1 cellular context compared by ENCODE assay signal in the genomic region with DNA sequence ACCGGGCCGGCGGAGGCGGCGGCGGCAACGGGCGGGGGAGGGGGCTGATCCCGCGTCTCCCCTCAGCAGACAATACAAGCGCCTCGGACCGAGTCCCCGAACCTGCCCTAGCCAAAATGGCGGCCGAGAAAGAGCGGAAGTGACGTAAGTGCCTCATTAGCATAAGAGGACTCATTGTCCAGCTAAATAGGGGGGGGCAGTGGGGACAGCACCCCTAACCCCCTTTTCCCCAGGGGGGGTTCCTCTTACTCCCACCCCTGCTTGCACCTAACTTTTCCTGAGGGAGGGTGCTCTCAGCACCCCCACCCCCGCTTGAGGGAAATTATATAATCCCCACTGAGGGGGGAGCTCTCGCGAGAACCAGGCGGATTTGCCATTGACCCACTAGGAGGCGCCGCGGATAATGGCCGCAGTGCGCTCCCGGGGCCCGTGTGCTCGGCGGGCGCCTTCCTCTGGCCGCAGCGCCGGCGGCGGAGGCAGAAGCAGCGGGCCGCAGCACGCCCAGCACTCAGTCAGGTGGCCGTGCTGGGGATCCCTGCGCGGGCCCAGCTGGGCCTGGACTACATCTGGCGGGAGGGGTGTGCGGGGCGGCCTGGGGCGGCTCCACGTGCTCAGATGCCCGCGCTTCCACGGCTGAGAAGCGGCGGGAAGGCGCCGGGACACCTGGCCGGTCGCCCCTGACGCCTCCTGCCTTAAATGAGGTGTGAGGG.
A peak's percentile ranks its signal among the peaks of the same experiment; 100 is the strongest.
TF ChIP-seq lines count a peak whose summit lies in the region.

Gene ADNP, minus strand, starts transcription at position 132 of the 710 bp plus-strand sequence. CDS start 27,441 bp downstream, outside the sequence.

TF ChIP-seq in WTC11, 78 proteins besides CTCF, POLR2A, EP300 and RAD21 (continued from another document and continues in another):
- peak; percentile 96 for TF ChIP-seq ESRRA (CRISPR knock-in tag; IDR thresholded peaks at IDR 0.05; ENCODE audit: borderline replicate concordance)
- peak; percentile 68 for TF ChIP-seq PRDM15 (CRISPR knock-in tag; IDR thresholded peaks at IDR 0.05)
- peak; percentile 93; the same call in 1 of the 2 replicates for TF ChIP-seq TEAD1 (CRISPR knock-in tag; IDR thresholded peaks at IDR 0.05)
- no peak for TF ChIP-seq JAZF1 (CRISPR knock-in tag; IDR thresholded peaks at IDR 0.05)
- TF ChIP-seq OVOL2 (CRISPR knock-in tag; IDR thresholded peaks at IDR 0.05; ENCODE audit: borderline replicate concordance) = no peak; the same call in 1 of the 2 replicates
- no peak for TF ChIP-seq HMGA2 (CRISPR knock-in tag; IDR thresholded peaks at IDR 0.05)
- TF ChIP-seq, protein P1, sequence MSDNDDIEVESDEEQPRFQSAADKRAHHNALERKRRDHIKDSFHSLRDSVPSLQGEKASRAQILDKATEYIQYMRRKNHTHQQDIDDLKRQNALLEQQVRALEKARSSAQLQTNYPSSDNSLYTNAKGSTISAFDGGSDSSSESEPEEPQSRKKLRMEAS (CRISPR knock-in tag; IDR thresholded peaks at IDR 0.05) = peak; percentile 100
- TF ChIP-seq, protein P2, sequence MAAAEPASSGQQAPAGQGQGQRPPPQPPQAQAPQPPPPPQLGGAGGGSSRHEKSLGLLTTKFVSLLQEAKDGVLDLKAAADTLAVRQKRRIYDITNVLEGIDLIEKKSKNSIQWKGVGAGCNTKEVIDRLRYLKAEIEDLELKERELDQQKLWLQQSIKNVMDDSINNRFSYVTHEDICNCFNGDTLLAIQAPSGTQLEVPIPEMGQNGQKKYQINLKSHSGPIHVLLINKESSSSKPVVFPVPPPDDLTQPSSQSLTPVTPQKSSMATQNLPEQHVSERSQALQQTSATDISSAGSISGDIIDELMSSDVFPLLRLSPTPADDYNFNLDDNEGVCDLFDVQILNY (CRISPR knock-in tag; IDR thresholded peaks at IDR 0.05) = peak; percentile 92
- peak; percentile 96 for TF ChIP-seq IRF1 (CRISPR knock-in tag; IDR thresholded peaks at IDR 0.05)
- peak; percentile 91 for TF ChIP-seq RELA (CRISPR knock-in tag; IDR thresholded peaks at IDR 0.05; ENCODE audit: borderline replicate concordance)
- peak; percentile 65; the same call in 1 of the 2 replicates for TF ChIP-seq CREM (CRISPR knock-in tag; IDR thresholded peaks at IDR 0.05)
- TF ChIP-seq USF2 (CRISPR knock-in tag; IDR thresholded peaks at IDR 0.05) = peak; percentile 92
- TF ChIP-seq NFE2L1 (CRISPR knock-in tag; IDR thresholded peaks at IDR 0.05) = peak; percentile 90
- no peak for TF ChIP-seq ATF1 (CRISPR knock-in tag; IDR thresholded peaks at IDR 0.05)
- peak; percentile 57; the same call in 1 of the 2 replicates for TF ChIP-seq ATF3 (CRISPR knock-in tag; conservative IDR thresholded peaks at IDR 0.05)
- no peak for TF ChIP-seq GRHL2 (CRISPR knock-in tag; IDR thresholded peaks at IDR 0.05; ENCODE audit: insufficient replicate concordance, severe bottlenecking)
- no peak for TF ChIP-seq MXD4 (CRISPR knock-in tag; IDR thresholded peaks at IDR 0.05; ENCODE audit: borderline replicate concordance)
- TF ChIP-seq TCF7 (CRISPR knock-in tag; IDR thresholded peaks at IDR 0.05; ENCODE audit: low read depth) = peak; percentile 73; the same call in 1 of the 2 replicates
- peak; percentile 89; the same call in 1 of the 2 replicates for TF ChIP-seq ZNF219 (CRISPR knock-in tag; IDR thresholded peaks at IDR 0.05; ENCODE audit: borderline replicate concordance)
- 0 out of 2 replicates have a peak, but pooled peaks have one; percentile 39 for TF ChIP-seq ZNF532 (CRISPR knock-in tag; IDR thresholded peaks at IDR 0.05; ENCODE audit: borderline replicate concordance)
- TF ChIP-seq IRF2 (CRISPR knock-in tag; IDR thresholded peaks at IDR 0.05; ENCODE audit: borderline replicate concordance, low read depth) = 0 out of 2 replicates have a peak, but pooled peaks have one; percentile 66
- TF ChIP-seq ZMAT4 (CRISPR knock-in tag; IDR thresholded peaks at IDR 0.05) = no peak
- no peak for TF ChIP-seq RORB (CRISPR knock-in tag; IDR thresholded peaks at IDR 0.05)
- TF ChIP-seq FOXJ3 (CRISPR knock-in tag; IDR thresholded peaks at IDR 0.05; ENCODE audit: borderline replicate concordance) = 0 out of 2 replicates have a peak, but pooled peaks have one; percentile 62
- TF ChIP-seq ZNF671 (CRISPR knock-in tag; IDR thresholded peaks at IDR 0.05) = peak; percentile 40; the same call in 1 of the 2 replicates
- TF ChIP-seq SP1 (CRISPR knock-in tag; conservative IDR thresholded peaks at IDR 0.05) = peak; percentile 84
- TF ChIP-seq CREB1 (CRISPR knock-in tag; IDR thresholded peaks at IDR 0.05) = peak; percentile 91
- TF ChIP-seq, protein P3, sequence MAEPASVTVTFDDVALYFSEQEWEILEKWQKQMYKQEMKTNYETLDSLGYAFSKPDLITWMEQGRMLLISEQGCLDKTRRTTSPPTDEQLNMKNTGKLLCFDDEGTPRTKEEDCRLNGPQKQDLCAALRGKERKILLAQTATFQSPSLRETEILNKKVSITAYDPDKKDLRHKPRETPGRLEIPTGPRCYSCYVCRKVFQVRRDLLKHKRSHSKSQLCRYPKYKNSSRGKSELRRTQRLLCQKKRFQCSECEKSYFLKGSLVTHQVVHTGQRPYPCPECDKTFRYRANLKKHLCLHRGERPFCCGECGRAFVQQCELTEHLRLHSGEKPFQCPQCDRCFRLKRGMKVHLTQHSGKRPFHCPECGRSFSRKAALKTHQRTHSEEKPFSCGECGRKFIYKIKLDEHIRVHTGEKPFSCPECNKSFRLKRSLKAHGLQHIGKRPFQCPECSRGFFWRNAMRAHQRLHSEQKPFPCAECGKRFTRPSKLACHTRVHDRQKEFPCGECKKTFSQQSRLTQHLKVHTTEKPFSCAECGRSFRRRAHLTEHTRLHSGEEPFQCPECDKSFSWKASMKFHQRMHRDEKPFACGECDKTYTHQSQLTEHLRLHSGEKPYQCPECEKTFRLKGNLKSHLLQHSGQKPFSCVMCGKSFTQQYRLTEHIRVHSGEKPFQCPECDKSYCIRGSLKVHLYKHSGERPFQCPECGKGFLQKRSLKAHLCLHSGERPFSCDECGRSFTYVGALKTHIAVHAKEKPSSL (CRISPR knock-in tag; conservative IDR thresholded peaks at IDR 0.05) = 0 out of 2 replicates have a peak, but pooled peaks have one; percentile 19
- TF ChIP-seq JUN (CRISPR knock-in tag; IDR thresholded peaks at IDR 0.05) = peak; percentile 92
- peak; percentile 55 for TF ChIP-seq ZNF317 (CRISPR knock-in tag; IDR thresholded peaks at IDR 0.05; ENCODE audit: borderline replicate concordance, low read depth)
- TF ChIP-seq ZNF423 (CRISPR knock-in tag; IDR thresholded peaks at IDR 0.05) = no peak; the same call in 1 of the 2 replicates
- TF ChIP-seq AFF4 (CRISPR knock-in tag; IDR thresholded peaks at IDR 0.05; ENCODE audit: borderline replicate concordance) = peak; percentile 98
- peak; percentile 81; the same call in 1 of the 2 replicates for TF ChIP-seq ZBTB21 (CRISPR knock-in tag; IDR thresholded peaks at IDR 0.05; ENCODE audit: borderline replicate concordance)
